ENCODE assay signal across 26 cellular contexts in the genomic region with DNA sequence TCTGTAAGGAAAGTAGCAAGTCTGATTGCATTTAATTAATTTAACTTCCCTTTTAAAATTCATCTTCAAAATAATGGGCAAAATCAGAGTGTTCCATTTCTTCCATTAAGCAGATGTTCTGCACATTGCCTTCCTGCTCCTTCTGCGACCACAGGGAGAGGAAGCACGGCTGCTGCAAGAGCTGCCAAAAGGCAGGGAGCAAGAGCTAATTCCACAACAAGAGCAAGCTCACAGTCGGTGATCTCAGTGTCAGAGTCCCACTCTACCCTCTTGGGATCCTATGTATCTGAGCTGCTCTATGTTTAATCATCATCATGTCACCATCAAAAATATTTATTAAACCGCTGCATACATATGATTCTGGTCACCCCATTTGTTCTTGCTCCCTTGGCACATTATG.
"Had no signal": no experiment of that assay in that cellular context is flagged by ENCODE, and none has a peak within 500 bp of the region (broad histone marks: within the 10 kb centered on the region; RNA-seq: fewer than 3 reads in every experiment).

No MANE protein-coding gene starts in this region.

- H3K4me3 Mint-ChIP-seq: activated CD8-positive, alpha-beta T cell treated with anti-CD3 and anti-CD28 coated beads for 36 hours; activated T-cell treated with anti-CD3 and anti-CD28 coated beads, Interleukin-2, amount 50 U/mL, for 4 hours; natural killer cell; neural progenitor cell; T-helper 17 cell had no signal

- H3K27me3 ChIP-seq: esophagus muscularis mucosa, left lung, neural progenitor cell, right atrium auricular region, spleen, suprapubic skin, tibial artery had no signal

- H3K36me3 Mint-ChIP-seq: activated naive CD4-positive, alpha-beta T cell treated with anti-CD3 and anti-CD28 coated beads, Interleukin-2, amount 50 U/mL, for 72 hours; natural killer cell; neural progenitor cell had no signal

- H3K27ac Mint-ChIP-seq: activated CD8-positive, alpha-beta T cell treated with anti-CD3 and anti-CD28 coated beads for 36 hours; activated naive CD4-positive, alpha-beta T cell treated with anti-CD3 and anti-CD28 coated beads, Interleukin-2, amount 50 U/mL, for 72 hours; activated T-helper 2 cell treated with anti-CD3 and anti-CD28 coated beads, Interferon-gamma antibody, Interleukin-2, Interleukin-4, amounts not matched to agents 10 μg/mL and 5 μg/mL and 100 μg/mL, durations not matched to agents 14 hours and 24 hours and 36 hours; natural killer cell; neural progenitor cell; T-helper 17 cell had no signal

- H3K9me3 ChIP-seq: esophagus muscularis mucosa, left lung, lower lobe of right lung, right atrium auricular region, spleen, suprapubic skin, tibial artery had no signal

- H3K4me1 ChIP-seq: left lung, lower lobe of right lung, parathyroid adenoma, right atrium auricular region, spleen, tibial artery had no signal

- H3K4me3 ChIP-seq: esophagus muscularis mucosa, left lung, lower lobe of right lung, neural progenitor cell, right atrium auricular region, spleen, suprapubic skin, tibial artery had no signal

- H3K4me2 ChIP-seq: neural progenitor cell had no signal

- H3K9ac ChIP-seq: neural progenitor cell, parathyroid adenoma had no signal

- H3K27ac ChIP-seq: esophagus muscularis mucosa, left lung, lower lobe of right lung, neural progenitor cell, parathyroid adenoma, right atrium auricular region, spleen, suprapubic skin, tibial artery, WERI-Rb-1 had no signal

- DNase-seq: activated CD4-positive, alpha-beta T cell treated with anti-CD3 and anti-CD28 coated beads for 1 hour; activated CD4-positive, alpha-beta T cell treated with anti-CD3 and anti-CD28 coated beads, Interleukin-2, amount 50 U/mL, for 1 hour; activated CD8-positive, alpha-beta T cell treated with anti-CD3 and anti-CD28 coated beads for 36 hours; activated T-cell treated with anti-CD3 and anti-CD28 coated beads, Interleukin-2, amount 50 U/mL, for 4 hours; dermis blood vessel endothelial cell; effector CD4-positive, alpha-beta T cell; foreskin melanocyte; kidney glomerular epithelial cell; left lung; lower lobe of right lung; mesenchymal stem cell; natural killer cell; occipital lobe; spleen; stimulated activated naive CD4-positive, alpha-beta T cell; T-helper 17 cell; T1000; tibial artery; WERI-Rb-1 had no signal

- H3K36me3 ChIP-seq: esophagus muscularis mucosa, left lung, lower lobe of right lung, neural progenitor cell, right atrium auricular region, spleen, suprapubic skin, tibial artery, WERI-Rb-1 had no signal

- H2AFZ ChIP-seq: neural progenitor cell, parathyroid adenoma had no signal

- H3K79me2 ChIP-seq: parathyroid adenoma had no signal

- ATAC-seq: activated CD8-positive, alpha-beta T cell treated with anti-CD3 and anti-CD28 coated beads for 36 hours; activated naive CD4-positive, alpha-beta T cell treated with anti-CD3 and anti-CD28 coated beads, Interleukin-2, amount 50 U/mL, for 72 hours; activated T-cell treated with anti-CD3 and anti-CD28 coated beads, Interleukin-2, amount 50 U/mL, for 4 hours; left lung; lower lobe of right lung; natural killer cell; T-helper 17 cell had no signal

- H3K4me1 Mint-ChIP-seq: natural killer cell, T-helper 17 cell had no signal

- H3K9me3 Mint-ChIP-seq: activated CD8-positive, alpha-beta T cell treated with anti-CD3 and anti-CD28 coated beads for 36 hours; activated naive CD4-positive, alpha-beta T cell treated with anti-CD3 and anti-CD28 coated beads, Interleukin-2, amount 50 U/mL, for 72 hours; activated T-cell treated with anti-CD3 and anti-CD28 coated beads, Interleukin-2, amount 50 U/mL, for 4 hours; activated T-helper 2 cell treated with anti-CD3 and anti-CD28 coated beads, Interferon-gamma antibody, Interleukin-2, Interleukin-4, amounts not matched to agents 10 μg/mL and 5 μg/mL and 100 μg/mL, durations not matched to agents 14 hours and 24 hours and 36 hours; natural killer cell had no signal
